1 cellular context compared by ENCODE assay signal in the genomic region with DNA sequence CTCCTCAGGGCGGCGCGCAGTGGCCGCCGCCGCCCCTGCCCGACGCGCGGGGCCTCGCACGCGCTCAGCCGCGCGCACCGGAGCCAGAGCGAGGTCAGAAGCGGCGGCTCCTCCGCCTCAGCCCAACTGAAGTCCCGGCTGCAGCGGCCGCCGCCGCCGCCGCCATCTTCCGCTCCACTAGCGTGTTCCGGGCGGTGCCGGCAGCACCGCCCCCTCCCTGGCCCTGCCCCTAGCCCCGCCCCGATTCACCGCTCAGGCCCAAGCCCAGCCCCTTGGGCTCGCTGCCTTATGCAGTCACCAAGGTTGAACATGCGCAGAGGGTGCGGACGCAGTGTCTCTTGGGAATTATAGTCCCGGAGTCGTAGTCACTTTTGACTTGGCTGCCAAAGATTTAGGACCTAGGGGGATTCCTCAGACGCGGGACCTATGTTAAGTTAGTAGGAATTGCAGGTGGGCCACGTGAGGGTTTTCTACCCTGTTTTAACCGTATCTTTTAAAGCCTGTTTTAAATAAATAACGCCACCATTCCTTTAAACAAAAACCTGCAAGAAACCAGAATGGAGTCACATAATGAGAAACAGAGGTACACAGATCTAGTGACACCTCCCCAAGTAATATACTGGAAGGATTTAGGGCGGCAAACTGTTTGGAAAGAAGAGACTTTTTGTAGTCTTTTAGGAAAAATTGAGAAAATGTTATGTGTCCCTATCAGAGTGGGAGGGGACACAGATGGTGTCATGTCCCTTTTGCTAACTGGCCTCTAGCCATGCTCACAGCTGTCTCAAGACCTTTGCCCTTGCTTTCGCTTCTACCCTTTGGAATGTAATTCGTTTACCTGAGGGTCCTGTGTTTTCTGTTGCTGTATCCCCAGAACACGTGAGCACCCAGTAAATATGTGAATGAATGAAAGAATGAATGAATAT.
A peak's percentile ranks its signal among the peaks of the same experiment; 100 is the strongest.
TF ChIP-seq lines count a peak whose summit lies in the region.

A gene with protein sequence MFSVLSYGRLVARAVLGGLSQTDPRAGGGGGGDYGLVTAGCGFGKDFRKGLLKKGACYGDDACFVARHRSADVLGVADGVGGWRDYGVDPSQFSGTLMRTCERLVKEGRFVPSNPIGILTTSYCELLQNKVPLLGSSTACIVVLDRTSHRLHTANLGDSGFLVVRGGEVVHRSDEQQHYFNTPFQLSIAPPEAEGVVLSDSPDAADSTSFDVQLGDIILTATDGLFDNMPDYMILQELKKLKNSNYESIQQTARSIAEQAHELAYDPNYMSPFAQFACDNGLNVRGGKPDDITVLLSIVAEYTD (minus strand): TSS at position 182 of the 923 bp plus-strand sequence. CDS start 287 bp downstream, outside the sequence.

TF ChIP-seq in HepG2, 621 proteins besides CTCF, POLR2A, EP300 and RAD21 (continued from another document and continues in another):
- TF ChIP-seq, protein P1, sequence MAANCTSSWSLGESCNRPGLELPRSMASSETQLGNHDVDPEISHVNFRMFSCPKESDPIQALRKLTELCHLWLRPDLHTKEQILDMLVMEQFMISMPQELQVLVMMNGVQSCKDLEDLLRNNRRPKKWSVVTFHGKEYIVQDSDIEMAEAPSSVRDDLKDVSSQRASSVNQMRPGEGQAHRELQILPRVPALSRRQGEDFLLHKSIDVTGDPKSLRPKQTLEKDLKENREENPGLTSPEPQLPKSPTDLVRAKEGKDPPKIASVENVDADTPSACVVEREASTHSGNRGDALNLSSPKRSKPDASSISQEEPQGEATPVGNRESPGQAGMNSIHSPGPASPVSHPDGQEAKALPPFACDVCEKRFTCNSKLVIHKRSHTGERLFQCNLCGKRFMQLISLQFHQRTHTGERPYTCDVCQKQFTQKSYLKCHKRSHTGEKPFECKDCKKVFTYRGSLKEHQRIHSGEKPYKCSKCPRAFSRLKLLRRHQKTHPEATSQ (CRISPR knock-in tag; IDR thresholded peaks at IDR 0.05; ENCODE audit: borderline replicate concordance): no peak
- TF ChIP-seq SKI (IDR thresholded peaks at IDR 0.05; ENCODE audit: partially characterized antibody): no peak
- no peak for TF ChIP-seq CC2D1A (CRISPR knock-in tag; IDR thresholded peaks at IDR 0.05)
- peak; percentile 36; the same call in 1 of the 2 replicates for TF ChIP-seq TAF1 (CRISPR knock-in tag; IDR thresholded peaks at IDR 0.05)
- TF ChIP-seq ZNF570 (CRISPR knock-in tag; IDR thresholded peaks at IDR 0.05; ENCODE audit: borderline replicate concordance): no peak
- TF ChIP-seq ZFAT (CRISPR knock-in tag; conservative IDR thresholded peaks at IDR 0.05): no peak
- TF ChIP-seq ZNF563 (CRISPR knock-in tag; IDR thresholded peaks at IDR 0.05): no peak
- TF ChIP-seq SP2 (CRISPR knock-in tag; IDR thresholded peaks at IDR 0.05): no peak
- no peak for TF ChIP-seq KAT7 (CRISPR knock-in tag; IDR thresholded peaks at IDR 0.05; ENCODE audit: borderline replicate concordance)
- TF ChIP-seq, protein P2, sequence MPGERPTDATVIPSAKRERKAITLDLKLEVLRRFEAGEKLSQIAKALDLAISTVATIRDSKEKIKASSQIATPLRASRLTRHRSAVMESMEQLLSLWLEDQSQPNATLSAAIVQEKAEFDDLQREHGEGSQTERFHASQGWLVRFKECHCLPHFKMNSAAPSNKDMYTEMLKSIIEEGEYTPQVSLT (CRISPR knock-in tag; IDR thresholded peaks at IDR 0.05; ENCODE audit: borderline replicate concordance, low read depth): no peak
- TF ChIP-seq ATAD3A (CRISPR knock-in tag; IDR thresholded peaks at IDR 0.05): no peak
- TF ChIP-seq, protein P3, sequence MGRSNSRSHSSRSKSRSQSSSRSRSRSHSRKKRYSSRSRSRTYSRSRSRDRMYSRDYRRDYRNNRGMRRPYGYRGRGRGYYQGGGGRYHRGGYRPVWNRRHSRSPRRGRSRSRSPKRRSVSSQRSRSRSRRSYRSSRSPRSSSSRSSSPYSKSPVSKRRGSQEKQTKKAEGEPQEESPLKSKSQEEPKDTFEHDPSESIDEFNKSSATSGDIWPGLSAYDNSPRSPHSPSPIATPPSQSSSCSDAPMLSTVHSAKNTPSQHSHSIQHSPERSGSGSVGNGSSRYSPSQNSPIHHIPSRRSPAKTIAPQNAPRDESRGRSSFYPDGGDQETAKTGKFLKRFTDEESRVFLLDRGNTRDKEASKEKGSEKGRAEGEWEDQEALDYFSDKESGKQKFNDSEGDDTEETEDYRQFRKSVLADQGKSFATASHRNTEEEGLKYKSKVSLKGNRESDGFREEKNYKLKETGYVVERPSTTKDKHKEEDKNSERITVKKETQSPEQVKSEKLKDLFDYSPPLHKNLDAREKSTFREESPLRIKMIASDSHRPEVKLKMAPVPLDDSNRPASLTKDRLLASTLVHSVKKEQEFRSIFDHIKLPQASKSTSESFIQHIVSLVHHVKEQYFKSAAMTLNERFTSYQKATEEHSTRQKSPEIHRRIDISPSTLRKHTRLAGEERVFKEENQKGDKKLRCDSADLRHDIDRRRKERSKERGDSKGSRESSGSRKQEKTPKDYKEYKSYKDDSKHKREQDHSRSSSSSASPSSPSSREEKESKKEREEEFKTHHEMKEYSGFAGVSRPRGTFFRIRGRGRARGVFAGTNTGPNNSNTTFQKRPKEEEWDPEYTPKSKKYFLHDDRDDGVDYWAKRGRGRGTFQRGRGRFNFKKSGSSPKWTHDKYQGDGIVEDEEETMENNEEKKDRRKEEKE (IDR thresholded peaks at IDR 0.05): no peak
- TF ChIP-seq ZNF607 (CRISPR knock-in tag; IDR thresholded peaks at IDR 0.05; ENCODE audit: borderline replicate concordance): no peak
- TF ChIP-seq NFIC (IDR thresholded peaks at IDR 0.05; ENCODE audit: low read length): peak; percentile 28; the same call in 1 of the 2 replicates
- no peak for TF ChIP-seq ZNF883 (CRISPR knock-in tag; IDR thresholded peaks at IDR 0.05; ENCODE audit: not compliant biosample characterization)
- TF ChIP-seq ARID3A (IDR thresholded peaks at IDR 0.05; ENCODE audit: low read depth, low read length): no peak
- TF ChIP-seq, protein P4, sequence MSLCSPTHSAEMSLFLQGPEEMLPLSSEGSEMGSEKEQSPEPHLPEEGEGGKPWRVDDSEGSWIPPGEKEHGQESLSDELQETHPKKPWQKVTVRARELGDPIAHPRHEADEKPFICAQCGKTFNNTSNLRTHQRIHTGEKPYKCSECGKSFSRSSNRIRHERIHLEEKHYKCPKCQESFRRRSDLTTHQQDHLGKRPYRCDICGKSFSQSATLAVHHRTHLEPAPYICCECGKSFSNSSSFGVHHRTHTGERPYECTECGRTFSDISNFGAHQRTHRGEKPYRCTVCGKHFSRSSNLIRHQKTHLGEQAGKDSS (CRISPR knock-in tag; IDR thresholded peaks at IDR 0.05; ENCODE audit: borderline replicate concordance, low read depth): no peak
- no peak for TF ChIP-seq ZNF224 (CRISPR knock-in tag; IDR thresholded peaks at IDR 0.05)
- TF ChIP-seq PCBP2 (optimal IDR thresholded peaks at IDR 0.05; ENCODE audit: low read depth, low read length, poor library complexity, severe bottlenecking): no peak
- no peak for TF ChIP-seq HNRNPL (IDR thresholded peaks at IDR 0.05; ENCODE audit: low read depth, low read length)
- TF ChIP-seq ZNF766 (CRISPR knock-in tag; IDR thresholded peaks at IDR 0.05; ENCODE audit: borderline replicate concordance): no peak
- peak; percentile 55; the same call in 1 of the 2 replicates for TF ChIP-seq TGIF2 (CRISPR knock-in tag; IDR thresholded peaks at IDR 0.05)
- no peak for TF ChIP-seq ZNF512B (CRISPR knock-in tag; IDR thresholded peaks at IDR 0.05; ENCODE audit: borderline replicate concordance)
- TF ChIP-seq NR2C2 (CRISPR knock-in tag; IDR thresholded peaks at IDR 0.05; ENCODE audit: borderline replicate concordance): no peak
- no peak for TF ChIP-seq RNF2 (conservative IDR thresholded peaks at IDR 0.05; ENCODE audit: low read depth)
- peak; percentile 79 for TF ChIP-seq SAP130 (CRISPR knock-in tag; IDR thresholded peaks at IDR 0.05; ENCODE audit: low read depth)
- TF ChIP-seq NBN (conservative IDR thresholded peaks at IDR 0.05): no peak
- TF ChIP-seq ZNF512 (CRISPR knock-in tag; IDR thresholded peaks at IDR 0.05): no peak
- no peak for TF ChIP-seq RAD51 (IDR thresholded peaks at IDR 0.05; ENCODE audit: borderline replicate concordance)
- TF ChIP-seq ZNF460 (CRISPR knock-in tag; IDR thresholded peaks at IDR 0.05; ENCODE audit: borderline replicate concordance): no peak
- TF ChIP-seq RCOR2 (CRISPR knock-in tag; IDR thresholded peaks at IDR 0.05): no peak
- TF ChIP-seq, protein P5, sequence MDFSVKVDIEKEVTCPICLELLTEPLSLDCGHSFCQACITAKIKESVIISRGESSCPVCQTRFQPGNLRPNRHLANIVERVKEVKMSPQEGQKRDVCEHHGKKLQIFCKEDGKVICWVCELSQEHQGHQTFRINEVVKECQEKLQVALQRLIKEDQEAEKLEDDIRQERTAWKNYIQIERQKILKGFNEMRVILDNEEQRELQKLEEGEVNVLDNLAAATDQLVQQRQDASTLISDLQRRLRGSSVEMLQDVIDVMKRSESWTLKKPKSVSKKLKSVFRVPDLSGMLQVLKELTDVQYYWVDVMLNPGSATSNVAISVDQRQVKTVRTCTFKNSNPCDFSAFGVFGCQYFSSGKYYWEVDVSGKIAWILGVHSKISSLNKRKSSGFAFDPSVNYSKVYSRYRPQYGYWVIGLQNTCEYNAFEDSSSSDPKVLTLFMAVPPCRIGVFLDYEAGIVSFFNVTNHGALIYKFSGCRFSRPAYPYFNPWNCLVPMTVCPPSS (IDR thresholded peaks at IDR 0.05): no peak
- TF ChIP-seq ELF3 (CRISPR knock-in tag; IDR thresholded peaks at IDR 0.05): no peak
- TF ChIP-seq ARID2 (CRISPR knock-in tag; IDR thresholded peaks at IDR 0.05; ENCODE audit: borderline replicate concordance): no peak
- TF ChIP-seq, protein P6, sequence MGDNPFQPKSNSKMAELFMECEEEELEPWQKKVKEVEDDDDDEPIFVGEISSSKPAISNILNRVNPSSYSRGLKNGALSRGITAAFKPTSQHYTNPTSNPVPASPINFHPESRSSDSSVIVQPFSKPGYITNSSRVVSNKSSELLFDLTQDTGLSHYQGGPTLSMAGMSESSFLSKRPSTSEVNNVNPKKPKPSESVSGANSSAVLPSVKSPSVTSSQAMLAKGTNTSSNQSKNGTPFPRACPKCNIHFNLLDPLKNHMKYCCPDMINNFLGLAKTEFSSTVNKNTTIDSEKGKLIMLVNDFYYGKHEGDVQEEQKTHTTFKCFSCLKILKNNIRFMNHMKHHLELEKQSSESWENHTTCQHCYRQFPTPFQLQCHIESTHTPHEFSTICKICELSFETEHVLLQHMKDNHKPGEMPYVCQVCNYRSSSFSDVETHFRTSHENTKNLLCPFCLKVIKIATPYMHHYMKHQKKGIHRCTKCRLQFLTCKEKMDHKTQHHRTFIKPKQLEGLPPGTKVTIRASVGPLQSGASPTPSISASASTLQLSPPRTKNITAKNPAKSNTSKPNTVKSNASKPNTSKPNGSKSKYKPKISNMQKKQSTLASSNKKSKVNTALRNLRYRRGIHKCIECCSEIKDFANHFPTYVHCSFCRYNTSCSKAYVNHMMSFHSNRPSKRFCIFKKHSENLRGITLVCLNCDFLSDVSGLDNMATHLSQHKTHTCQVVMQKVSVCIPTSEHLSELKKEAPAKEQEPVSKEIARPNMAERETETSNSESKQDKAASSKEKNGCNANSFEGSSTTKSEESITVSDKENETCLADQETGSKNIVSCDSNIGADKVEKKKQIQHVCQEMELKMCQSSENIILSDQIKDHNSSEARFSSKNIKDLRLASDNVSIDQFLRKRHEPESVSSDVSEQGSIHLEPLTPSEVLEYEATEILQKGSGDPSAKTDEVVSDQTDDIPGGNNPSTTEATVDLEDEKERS (CRISPR knock-in tag; IDR thresholded peaks at IDR 0.05): no peak
- TF ChIP-seq ZNF143 (CRISPR knock-in tag; IDR thresholded peaks at IDR 0.05): peak; percentile 87
- no peak for TF ChIP-seq THAP7 (CRISPR knock-in tag; IDR thresholded peaks at IDR 0.05)
- TF ChIP-seq ZNF343 (CRISPR knock-in tag; IDR thresholded peaks at IDR 0.05): no peak
